In the genomic region with DNA sequence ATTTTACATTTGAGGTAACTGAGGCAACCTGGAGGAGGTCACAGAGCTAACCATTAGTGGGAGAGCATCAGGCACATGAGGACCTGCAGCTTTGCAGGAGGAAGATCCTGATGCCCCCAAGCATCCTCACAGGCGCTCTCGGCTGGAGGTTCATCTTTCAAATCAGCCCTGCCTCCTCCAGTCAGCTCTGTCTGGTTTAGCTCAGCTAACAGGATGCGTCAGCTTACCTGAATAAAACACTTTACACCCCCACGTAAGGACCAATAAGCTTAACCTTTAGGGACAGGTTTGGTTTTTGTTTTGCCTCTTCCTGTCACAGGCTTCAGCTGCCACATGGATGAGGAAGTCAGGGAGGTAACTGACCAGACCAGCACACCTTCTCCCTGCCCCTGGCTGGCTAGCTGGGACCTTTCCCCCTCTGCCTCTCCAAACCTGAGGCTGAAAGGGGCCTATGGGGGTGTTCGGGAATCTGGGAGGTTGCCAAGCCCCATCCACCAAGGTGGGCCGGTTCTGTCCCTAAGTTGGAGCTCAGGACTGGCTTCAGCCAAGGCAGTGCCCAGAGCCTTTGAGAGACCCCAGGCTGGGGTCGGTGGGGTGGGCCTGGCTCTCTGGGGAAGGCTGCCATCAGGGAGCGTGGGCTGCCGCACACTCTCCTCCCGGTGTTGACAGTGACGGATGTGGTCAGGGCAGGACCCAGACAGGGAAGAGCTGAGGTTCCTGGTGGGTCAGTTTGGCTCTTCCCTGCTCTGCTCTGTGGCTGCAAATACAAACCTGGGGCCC, we compare ENCODE assay signal across 14 cellular contexts.
"Had no signal": no experiment of that assay in that cellular context is flagged by ENCODE, and none has a peak within 500 bp of the region (broad histone marks: within the 10 kb centered on the region; RNA-seq: fewer than 3 reads in every experiment).

No MANE protein-coding gene starts in this region.

- H3K9me3 Mint-ChIP-seq: activated CD4-positive, alpha-beta T cell treated with anti-CD3 and anti-CD28 coated beads, Interleukin-2, amount 10 ng/mL, durations not matched to agents 7 days and 5 days; activated naive CD4-positive, alpha-beta T cell treated with anti-CD3 and anti-CD28 coated beads, Interleukin-2, amount 10 ng/mL, durations not matched to agents 7 days and 5 days; activated T-helper 2 cell treated with anti-CD3 and anti-CD28 coated beads, Interferon-gamma antibody, Interleukin-2, Interleukin-4, amounts not matched to agents 10 μg/mL and 5 μg/mL and 100 μg/mL, durations not matched to agents 14 hours and 24 hours and 36 hours; effector memory CD8-positive, alpha-beta T cell; type B pancreatic cell had no signal

- H3K36me3 ChIP-seq: lower lobe of right lung, sigmoid colon, suprapubic skin had no signal

- H3K4me1 Mint-ChIP-seq: activated CD4-positive, alpha-beta T cell treated with anti-CD3 and anti-CD28 coated beads, Interleukin-2, amount 10 ng/mL, durations not matched to agents 7 days and 5 days; activated naive CD4-positive, alpha-beta T cell treated with anti-CD3 and anti-CD28 coated beads, Interleukin-2, amount 10 ng/mL, durations not matched to agents 7 days and 5 days had no signal

- H3K27me3 Mint-ChIP-seq: activated CD4-positive, alpha-beta T cell treated with anti-CD3 and anti-CD28 coated beads, Interleukin-2, amount 10 ng/mL, durations not matched to agents 7 days and 5 days had no signal

- H3K9me3 ChIP-seq: lower lobe of right lung, sigmoid colon, suprapubic skin had no signal

- DNase-seq: activated CD4-positive, alpha-beta T cell treated with anti-CD3 and anti-CD28 coated beads, Interleukin-2, amount 10 ng/mL, durations not matched to agents 7 days and 5 days; activated naive CD4-positive, alpha-beta T cell treated with anti-CD3 and anti-CD28 coated beads, Interleukin-2, amount 10 ng/mL, durations not matched to agents 7 days and 5 days; effector memory CD8-positive, alpha-beta T cell; hippocampal formation; kidney glomerular epithelial cell; midbrain; sigmoid colon; stimulated activated CD4-positive, alpha-beta T cell treated with anti-CD3 and anti-CD28 coated beads, Interleukin-12 subunit alpha, Interleukin-12 subunit beta, amount 100 ng/mL, for 4 hours; stimulated activated naive CD8-positive, alpha-beta T cell treated with anti-CD3 and anti-CD28 coated beads, Interleukin-15, Interleukin-2, amounts not matched to agents 100 U/mL and 50 U/mL, for 24 hours; T1000 had no signal

- H3K4me3 Mint-ChIP-seq: activated CD4-positive, alpha-beta T cell treated with anti-CD3 and anti-CD28 coated beads, Interleukin-2, amount 10 ng/mL, durations not matched to agents 7 days and 5 days; activated naive CD4-positive, alpha-beta T cell treated with anti-CD3 and anti-CD28 coated beads, Interleukin-2, amount 10 ng/mL, durations not matched to agents 7 days and 5 days; effector memory CD8-positive, alpha-beta T cell; type B pancreatic cell had no signal

- H3K4me3 ChIP-seq: lower lobe of right lung, sigmoid colon, suprapubic skin had no signal

- H3K27ac Mint-ChIP-seq: activated CD4-positive, alpha-beta T cell treated with anti-CD3 and anti-CD28 coated beads, Interleukin-2, amount 10 ng/mL, durations not matched to agents 7 days and 5 days; activated naive CD4-positive, alpha-beta T cell treated with anti-CD3 and anti-CD28 coated beads, Interleukin-2, amount 10 ng/mL, durations not matched to agents 7 days and 5 days; activated T-helper 2 cell treated with anti-CD3 and anti-CD28 coated beads, Interferon-gamma antibody, Interleukin-2, Interleukin-4, amounts not matched to agents 10 μg/mL and 5 μg/mL and 100 μg/mL, durations not matched to agents 14 hours and 24 hours and 36 hours; effector memory CD8-positive, alpha-beta T cell; type B pancreatic cell had no signal

- ATAC-seq: stimulated activated naive CD8-positive, alpha-beta T cell treated with anti-CD3 and anti-CD28 coated beads, Interleukin-15, Interleukin-2, amounts not matched to agents 100 U/mL and 50 U/mL, for 24 hours had no signal

- H3K27ac ChIP-seq: lower lobe of right lung, sigmoid colon, suprapubic skin had no signal

- H3K36me3 Mint-ChIP-seq: activated naive CD4-positive, alpha-beta T cell treated with anti-CD3 and anti-CD28 coated beads, Interleukin-2, amount 10 ng/mL, durations not matched to agents 7 days and 5 days; type B pancreatic cell had no signal
